ENCODE assay signal across 21 cellular contexts in the genomic region with DNA sequence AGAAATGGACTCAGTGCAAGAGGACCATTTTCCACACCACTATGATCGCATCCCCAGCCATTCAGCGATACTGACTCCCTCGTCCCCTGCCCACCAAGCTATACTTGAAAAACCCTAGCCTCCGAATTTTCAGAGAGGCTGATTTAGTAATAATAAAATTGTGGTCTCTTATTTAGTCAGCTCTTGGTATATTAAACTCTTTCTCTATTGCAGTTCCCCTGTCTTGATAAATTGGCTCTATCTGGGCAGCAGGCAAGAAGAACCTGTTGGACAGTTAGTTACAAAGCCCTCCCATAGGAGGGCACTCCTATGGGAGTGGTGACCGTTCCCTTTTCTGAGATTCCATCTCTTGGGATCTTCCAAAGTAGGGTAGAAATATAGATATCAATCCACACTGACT.
"Had no signal": no experiment of that assay in that cellular context is flagged by ENCODE, and none has a peak within 500 bp of the region (broad histone marks: within the 10 kb centered on the region; RNA-seq: fewer than 3 reads in every experiment).

No MANE protein-coding gene starts in this region.

- H3K27ac Mint-ChIP-seq: nephron progenitor cell; stimulated activated naive B cell treated with anti-CD40 and anti-IgM and Interleukin-4, amounts not matched to agents 10 μg/mL and 1 μg/mL and 100 μg/mL, for 72 hours had no signal

- H3K4me3 ChIP-seq: dorsolateral prefrontal cortex, gastrocnemius medialis, heart right ventricle, sigmoid colon, skin epidermis, testis, tibial nerve, upper lobe of right lung, vagina had no signal

- H3K27me3 Mint-ChIP-seq: stimulated activated naive B cell treated with anti-CD40 and anti-IgM and Interleukin-4, amounts not matched to agents 10 μg/mL and 1 μg/mL and 100 μg/mL, for 72 hours; stimulated activated naive CD8-positive, alpha-beta T cell treated with anti-CD3 and anti-CD28 coated beads, Interleukin-15, amount 100 ng/mL, for 72 hours had no signal

- H3K9me3 ChIP-seq: gastrocnemius medialis, testis, upper lobe of right lung, vagina had no signal

- ATAC-seq: gastrocnemius medialis; heart right ventricle; stimulated activated naive B cell treated with anti-CD40 and anti-IgM and Interleukin-4, amounts not matched to agents 10 μg/mL and 1 μg/mL and 100 μg/mL, for 72 hours; stimulated activated naive CD8-positive, alpha-beta T cell treated with anti-CD3 and anti-CD28 coated beads, Interleukin-15, amount 100 ng/mL, for 72 hours; upper lobe of right lung had no signal

- H3K36me3 ChIP-seq: gastrocnemius medialis, heart right ventricle, sigmoid colon, tibial nerve, upper lobe of right lung, vagina had no signal

- H3K27me3 ChIP-seq: dorsolateral prefrontal cortex, gastrocnemius medialis, heart right ventricle, sigmoid colon, testis, tibial nerve, upper lobe of right lung, vagina had no signal

- H3K79me2 ChIP-seq: parathyroid adenoma had no signal

- FAIRE-seq: islet of Langerhans had no signal

- H3K4me1 ChIP-seq: parathyroid adenoma had no signal

- H3K4me3 Mint-ChIP-seq: nephron progenitor cell; stimulated activated naive B cell treated with anti-CD40 and anti-IgM and Interleukin-4, amounts not matched to agents 10 μg/mL and 1 μg/mL and 100 μg/mL, for 72 hours had no signal

- H3K27ac ChIP-seq: gastrocnemius medialis, testis, upper lobe of right lung, vagina had no signal

- DNase-seq: cortex of kidney; dorsolateral prefrontal cortex; effector CD8-positive, alpha-beta T cell; gastrocnemius medialis; heart right ventricle; hypothalamus; kidney glomerular epithelial cell; mammary epithelial cell; nephron progenitor cell; sigmoid colon; stimulated activated CD4-positive, alpha-beta T cell treated with anti-CD3 and anti-CD28 coated beads, Interleukin-2, amount 100 ng/mL, for 24 hours; stimulated activated CD4-positive, alpha-beta T cell treated with anti-CD3 and anti-CD28 coated beads, Interleukin-4, amount 100 ng/mL, for 4 hours; stimulated activated naive B cell treated with anti-CD40 and anti-IgM and Interleukin-4, amounts not matched to agents 10 μg/mL and 1 μg/mL and 100 μg/mL, for 72 hours; stimulated activated naive CD8-positive, alpha-beta T cell treated with anti-CD3 and anti-CD28 coated beads, Interleukin-15, amount 100 ng/mL, for 72 hours; testis; upper lobe of right lung had no signal
